In the genomic region with DNA sequence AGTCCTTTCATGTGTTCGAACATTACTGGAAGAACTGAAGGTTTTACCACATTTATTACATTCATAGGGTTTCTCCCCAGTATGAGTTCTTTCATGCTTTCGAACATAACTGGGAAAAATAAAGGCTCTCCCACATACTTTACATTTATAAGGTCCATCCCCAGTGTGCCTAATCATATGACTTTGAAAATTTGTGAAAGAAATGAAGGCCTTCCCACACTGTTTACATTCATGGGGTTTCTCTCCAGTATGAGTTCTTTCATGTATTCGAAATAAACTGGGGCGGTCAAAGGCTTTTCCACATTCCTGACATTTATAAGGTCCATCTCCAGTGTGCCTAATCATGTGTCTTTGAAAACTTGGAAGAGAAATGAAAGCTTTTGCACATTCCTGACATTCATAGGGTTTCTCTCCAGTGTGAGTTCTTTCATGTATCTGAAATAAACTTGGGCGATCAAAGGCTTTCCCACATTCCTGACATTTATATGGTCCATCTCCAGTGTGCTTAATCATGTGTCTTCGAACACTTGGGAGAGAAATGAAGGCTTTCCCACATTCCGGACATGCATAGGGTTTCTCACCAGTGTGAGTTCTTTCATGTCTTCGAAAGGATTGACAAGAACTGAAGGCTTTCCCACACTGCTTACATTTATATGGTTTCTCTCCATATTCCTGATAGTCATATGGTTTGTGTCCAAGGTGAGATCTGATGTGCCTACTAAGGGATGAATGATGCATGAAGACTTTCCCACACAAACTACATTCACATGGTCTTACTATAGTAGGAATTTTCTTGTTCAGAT, we compare ENCODE assay signal across 12 cellular contexts. TPM values are rescaled to one million over a fixed set of nuclear protein-coding genes. Genes with fewer than 3 reads are reported as not detected.
A peak's percentile ranks its signal among the peaks of the same experiment; 100 is the strongest.
DNase-seq lines count a peak whose midpoint lies in the region; ATAC-seq and TF ChIP-seq lines count a peak whose summit lies in the region.
"Had no signal": no experiment of that assay in that cellular context is flagged by ENCODE, and none has a peak within 500 bp of the region (broad histone marks: within the 10 kb centered on the region; RNA-seq: fewer than 3 reads in every experiment).

No MANE protein-coding gene starts in this region.

- no peaks in the 10 kb centered on the region for H3K27me3 Mint-ChIP-seq in CD8-positive, alpha-beta T cell (ENCODE audit: low read depth)

- H3K27me3 ChIP-seq in CD8-positive, alpha-beta T cell (ENCODE audit: insufficient read depth, low read length): no peaks in the 10 kb centered on the region
- H3K27me3 ChIP-seq in mammary epithelial cell (ENCODE audit: insufficient read depth, low read length): no peaks in the 10 kb centered on the region

- CTCF ChIA-PET in CD8-positive, alpha-beta T cell (lab: Charles Lee): no interaction called here
- CTCF ChIA-PET in HEK293 (lab: Yijun Ruan, JAX) (no interaction called here), mammary epithelial cell (lab: Charles Lee; ENCODE audit: low non-redundant PET) (no interaction called here)

- 94% methylated on average over 8 of the region's 8 CpGs for WGBS in mammary epithelial cell (ENCODE audit: low coverage, missing lambda C conversion rate)

- peaks cover 33% of the 10 kb centered on the region for H3K36me3 ChIP-seq in CD8-positive, alpha-beta T cell (ENCODE audit: insufficient read depth, low read length)
- H3K36me3 ChIP-seq in HEK293 (ENCODE audit: control insufficient read depth in 2 of 2, insufficient read depth in 1 of 2, low read length in 2 of 2) (peaks cover 0 to 46% of the 10 kb centered on the region in 2 experiments; a peak in 2 of 3 replicates), mammary epithelial cell (ENCODE audit: insufficient read depth, low read length) (peaks cover 21% of the 10 kb centered on the region)

- H3K4me2 ChIP-seq in mammary epithelial cell (ENCODE audit: insufficient read depth, low read depth, low read length): no peak overlapping the region

- H3K9me3 ChIP-seq in CD8-positive, alpha-beta T cell (ENCODE audit: low read length): peaks cover 70% of the 10 kb centered on the region
- H3K9me3 ChIP-seq in HEK293 (ENCODE audit: control insufficient read depth, insufficient read depth, low read depth, low read length): no peaks in the 10 kb centered on the region
- H3K9me3 ChIP-seq in mammary epithelial cell (replicated peaks; ENCODE audit: insufficient read depth, low read length): peaks cover 80% of the 10 kb centered on the region

- H2AFZ ChIP-seq in mammary epithelial cell (ENCODE audit: low read depth, low read length): no peak overlapping the region

- H3K4me1 ChIP-seq in CD8-positive, alpha-beta T cell (ENCODE audit: insufficient read depth, low read length): no peaks in the 10 kb centered on the region
- H3K4me1 ChIP-seq in HEK293 (ENCODE audit: control insufficient read depth, insufficient read depth, low read length) (no peaks in the 10 kb centered on the region), mammary epithelial cell (ENCODE audit: insufficient read depth, low read length) (no peaks in the 10 kb centered on the region)

- BruUV-seq in mammary epithelial cell (replicated peaks; lab: Mats Ljungman, UMichigan): no TSS peak

- no peak overlapping the region for H3K4me3 Mint-ChIP-seq in CD8-positive, alpha-beta T cell

- in situ Hi-C loops in mammary epithelial cell (cut with MboI; ENCODE audit: low sequenced_read_pairs in 2 of 2): no loop called here

- dilution Hi-C loops in mammary epithelial cell (cut with HindIII; ENCODE audit: low sequenced_read_pairs): loop anchor here (10.0 kb wide), 1 partner anchor 582 kb away; no protein-coding TSS in a partner anchor

- intact Hi-C loops in CD8-positive, alpha-beta T cell (cut with DNase I, micrococcal nuclease): no loop called here
- intact Hi-C loops in mammary epithelial cell (cut with micrococcal nuclease): no loop called here

- H4K20me1 ChIP-seq in mammary epithelial cell (ENCODE audit: insufficient read depth, low read length): no peaks in the 10 kb centered on the region

- peak overlapping the region; percentile 19 for H3K4me3 ChIP-seq in CD8-positive, alpha-beta T cell (ENCODE audit: low read depth, low read length)
- H3K4me3 ChIP-seq in HEK293 (ENCODE audit: low read depth, low read length) (no peak overlapping the region), mammary epithelial cell (replicated peaks in 1 of 3; ENCODE audit: insufficient read depth in 1 of 3, low read depth in 2 of 3, low read length in 3 of 3) (no peak overlapping the region)

- no peak for ATAC-seq in CD8-positive, alpha-beta T cell
- no peak for ATAC-seq in stimulated activated naive CD8-positive, alpha-beta T cell treated with anti-CD3 and anti-CD28 coated beads, Interleukin-15, Interleukin-2, amounts not matched to agents 100 U/mL and 50 U/mL, for 24 hours

- no peaks in the 10 kb centered on the region for H3K4me1 Mint-ChIP-seq in CD8-positive, alpha-beta T cell (ENCODE audit: low read depth)

- H3K36me3 Mint-ChIP-seq in CD8-positive, alpha-beta T cell: peaks cover 87% of the 10 kb centered on the region

- POLR2A ChIA-PET in CD8-positive, alpha-beta T cell (lab: Charles Lee): no interaction called here
- POLR2A ChIA-PET in HEK293 (lab: Yijun Ruan, JAX): no interaction called here

- DNase-seq in CD8-positive, alpha-beta T cell: no peak
- DNase-seq in mammary epithelial cell (peak; percentile 17), lung microvascular endothelial cell (ENCODE audit: low read depth in 2 of 2) (peak; percentile 44 to 47), COLO829 (ENCODE audit: low spot score) (no peak), RPMI8226 (no peak)
- no peak for DNase-seq in stimulated activated naive CD8-positive, alpha-beta T cell treated with anti-CD3 and anti-CD28 coated beads, Interleukin-15, Interleukin-2, amounts not matched to agents 100 U/mL and 50 U/mL, for 24 hours
- DNase-seq in stimulated activated naive CD4-positive, alpha-beta T cell treated with Interleukin-2 at 50 U/mL for 16 hours (lab: John Stamatoyannopoulos, UW): no peak
- DNase-seq: midbrain; stimulated activated CD4-positive, alpha-beta T cell treated with anti-CD3 and anti-CD28 coated beads, Interleukin-2, amount 100 ng/mL, for 48 hours had no signal

- no peak for TF ChIP-seq CTCF in CD8-positive, alpha-beta T cell (IDR thresholded peaks at IDR 0.05)
- TF ChIP-seq CTCF in HEK293 (tag by site-specific recombination; IDR thresholded peaks at IDR 0.05): no peak
- TF ChIP-seq CTCF in mammary epithelial cell (conservative IDR thresholded peaks at IDR 0.05 in 1 of 2, IDR thresholded peaks at IDR 0.05 in 1 of 2; ENCODE audit: extremely low read depth in 1 of 2, insufficient read depth in 1 of 2, low read depth in 1 of 2, low read length in 2 of 2): no peak

- H3K79me2 ChIP-seq in mammary epithelial cell (ENCODE audit: insufficient read depth, low read length): peaks cover 19% of the 10 kb centered on the region

- no peak overlapping the region for H3K9ac ChIP-seq in mammary epithelial cell (ENCODE audit: insufficient read depth, low read length)

- H3K27ac ChIP-seq in CD8-positive, alpha-beta T cell (ENCODE audit: low read depth, low read length): no peak overlapping the region
- H3K27ac ChIP-seq in HEK293 (ENCODE audit: extremely low read depth, low read depth, low read length) (no peak overlapping the region), mammary epithelial cell (ENCODE audit: insufficient read depth, low read depth, low read length) (no peak overlapping the region)
- H3K27ac ChIP-seq: epithelial cell of prostate had no signal

- no peak overlapping the region for H3K27ac Mint-ChIP-seq in CD8-positive, alpha-beta T cell
- H3K27ac Mint-ChIP-seq: activated T-helper 2 cell treated with anti-CD3 and anti-CD28 coated beads, Interferon-gamma antibody, Interleukin-2, Interleukin-4, amounts not matched to agents 10 μg/mL and 5 μg/mL and 100 μg/mL, durations not matched to agents 14 hours and 24 hours and 36 hours had no signal

- H3K9me3 Mint-ChIP-seq in CD8-positive, alpha-beta T cell: peaks cover 49% of the 10 kb centered on the region

TF ChIP-seq in HEK293, 187 proteins besides CTCF, POLR2A, EP300 and RAD21 (continues in another document):
- TF ChIP-seq SETDB1 (IDR thresholded peaks at IDR 0.05; ENCODE audit: insufficient read length, low read length): peak; percentile 100
- no peak for TF ChIP-seq ZNF585B (tag by site-specific recombination; IDR thresholded peaks at IDR 0.05)
- 0 out of 2 replicates have a peak, but pooled peaks have one; percentile 13 for TF ChIP-seq ZNF184 (tag by site-specific recombination; IDR thresholded peaks at IDR 0.05)
- TF ChIP-seq, protein P1, sequence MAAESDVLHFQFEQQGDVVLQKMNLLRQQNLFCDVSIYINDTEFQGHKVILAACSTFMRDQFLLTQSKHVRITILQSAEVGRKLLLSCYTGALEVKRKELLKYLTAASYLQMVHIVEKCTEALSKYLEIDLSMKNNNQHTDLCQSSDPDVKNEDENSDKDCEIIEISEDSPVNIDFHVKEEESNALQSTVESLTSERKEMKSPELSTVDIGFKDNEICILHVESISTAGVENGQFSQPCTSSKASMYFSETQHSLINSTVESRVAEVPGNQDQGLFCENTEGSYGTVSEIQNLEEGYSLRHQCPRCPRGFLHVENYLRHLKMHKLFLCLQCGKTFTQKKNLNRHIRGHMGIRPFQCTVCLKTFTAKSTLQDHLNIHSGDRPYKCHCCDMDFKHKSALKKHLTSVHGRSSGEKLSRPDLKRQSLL (tag by site-specific recombination; IDR thresholded peaks at IDR 0.05): 0 out of 2 replicates have a peak, but pooled peaks have one; percentile 20
- no peak for TF ChIP-seq ZNF223 (tag by site-specific recombination; IDR thresholded peaks at IDR 0.05)
- peak; percentile 96; the same call in 1 of the 2 replicates for TF ChIP-seq TRIM28 (IDR thresholded peaks at IDR 0.05; ENCODE audit: borderline replicate concordance, low read length)

RNA-seq across cellular contexts. Expression of a gene that starts 24.0 kb away (rescaled TPM):
- 10 to 100 TPM; 17.8 to 18.2 TPM for total RNA-seq in CD8-positive, alpha-beta T cell
- total RNA-seq in mammary epithelial cell: 1 to 10 TPM; 4.3 to 5.5 TPM
- polyA plus RNA-seq in mammary epithelial cell: 1.2 TPM
- polyA minus RNA-seq in mammary epithelial cell: 3.2 TPM
- total RNA-seq in lung microvascular endothelial cell: 6.5 and 11.1 TPM in 2 replicates

RNA-seq across cellular contexts. Expression of a gene that starts 42.6 kb away (rescaled TPM):
- total RNA-seq in CD8-positive, alpha-beta T cell: 1 to 10 TPM; 4.3 to 4.5 TPM
- total RNA-seq in mammary epithelial cell (1 to 10 TPM in 1 of 2 donors, under 1 TPM in 1; 0.82 to 3.7 TPM), lung microvascular endothelial cell (2.6 and 4.4 TPM in 2 replicates)
- 0.41 TPM for polyA plus RNA-seq in mammary epithelial cell
- not detected for polyA minus RNA-seq in mammary epithelial cell

Comparison
In these comparisons a context has a peak if more than half of its experiments do, and no peak if none do; other contexts are left out.
1. DNase-seq: peak in mammary epithelial cell (single experiment) and lung microvascular endothelial cell (2 of 2); none in CD8-positive, alpha-beta T cell (0 of 7), COLO829 (single experiment), stimulated activated naive CD8-positive, alpha-beta T cell treated with anti-CD3 and anti-CD28 coated beads, Interleukin-15, Interleukin-2, amounts not matched to agents 100 U/mL and 50 U/mL, for 24 hours (single experiment), stimulated activated naive CD4-positive, alpha-beta T cell treated with Interleukin-2 at 50 U/mL for 16 hours (single experiment) and RPMI8226 (single experiment).